Comparison of ENCODE assay signal across 8 cellular contexts in genomic region chr1:103461171-103462105, GRCh38.
DNase-seq lines count a peak whose midpoint lies in the region; ATAC-seq, FAIRE-seq and TF ChIP-seq lines count a peak whose summit lies in the region.

No MANE protein-coding gene starts in this region.

- no peak for TF ChIP-seq EP300 in H1 (IDR thresholded peaks at IDR 0.05; ENCODE audit: borderline replicate concordance in 1 of 2, low read depth in 2 of 2, low read length in 2 of 2)

- H3K9me3 ChIP-seq in DOHH2 (ENCODE audit: control insufficient read depth, insufficient read depth, low read length) (no peaks in the 10 kb centered on the region), H1 (ENCODE audit: insufficient read depth in 2 of 2, low read depth in 1 of 2, low read length in 1 of 2) (no peaks in the 10 kb centered on the region)

- TF ChIP-seq CTCF in DOHH2 (IDR thresholded peaks at IDR 0.05; ENCODE audit: low read depth, low read length, poor library complexity, severe bottlenecking): peak; percentile 58
- peak in 2 of 3 experiments; percentile 14 to 36; a peak in 2 of 4 replicates for TF ChIP-seq CTCF in H1 (IDR thresholded peaks at IDR 0.05; ENCODE audit: control extremely low read depth in 1 of 3, insufficient read depth in 1 of 3, low read depth in 1 of 3, low read length in 3 of 3)
- peak; percentile 55 for TF ChIP-seq CTCF in retinal pigment epithelial cell (conservative IDR thresholded peaks at IDR 0.05; ENCODE audit: low read depth, low read length)

- H4K20me1 ChIP-seq in DOHH2 (ENCODE audit: control insufficient read depth, insufficient read depth, low read depth, low read length): no peaks in the 10 kb centered on the region
- H4K20me1 ChIP-seq in H1 (replicated peaks in 1 of 2; ENCODE audit: control insufficient read depth in 1 of 2, insufficient read depth in 2 of 2, low read length in 2 of 2): no peaks in the 10 kb centered on the region

- no peak overlapping the region for H2BK15ac ChIP-seq in H1 (ENCODE audit: low read length)

- no peak overlapping the region for H3K56ac ChIP-seq in H1 (replicated peaks; ENCODE audit: insufficient read length, low read depth, low read length)

- H3K79me2 ChIP-seq in DOHH2 (ENCODE audit: control insufficient read depth, low read length) (no peaks in the 10 kb centered on the region), H1 (ENCODE audit: control insufficient read depth in 1 of 2, insufficient read depth in 2 of 2, low read length in 2 of 2) (no peaks in the 10 kb centered on the region)

- H3K4me3 ChIP-seq in DOHH2 (ENCODE audit: low read length) (no peak overlapping the region), H1 (ENCODE audit: extremely low read depth in 1 of 4, insufficient read depth in 2 of 4, low read depth in 3 of 4, low read length in 4 of 4) (no peak overlapping the region), retinal pigment epithelial cell (ENCODE audit: low read length) (no peak overlapping the region)

- FAIRE-seq in H1 (lab: Jason Lieb, UNC): no peak

- no peak overlapping the region for H3K18ac ChIP-seq in H1 (ENCODE audit: extremely low read depth, low read length)

- no peak overlapping the region for H2BK120ac ChIP-seq in H1 (replicated peaks; ENCODE audit: low read depth, low read length)

- H4K8ac ChIP-seq in H1 (ENCODE audit: extremely low read depth, insufficient read depth, low read length): no peak overlapping the region

- TF ChIP-seq RAD21 in H1 (IDR thresholded peaks at IDR 0.05 in 1 of 2, conservative IDR thresholded peaks at IDR 0.05 in 1 of 2; ENCODE audit: low read depth in 2 of 2, low read length in 2 of 2): peak in 1 of 2 experiments; percentile 68; a peak in 3 of 4 replicates

- H3K23ac ChIP-seq in H1 (ENCODE audit: insufficient read length): no peak overlapping the region

- H2BK5ac ChIP-seq in H1 (ENCODE audit: low read depth, low read length): no peak overlapping the region

- no peak overlapping the region for H3K14ac ChIP-seq in H1 (ENCODE audit: insufficient read length)

- DNase-seq in NCI-H345 (lab: John Stamatoyannopoulos, UW): peak; percentile 32
- DNase-seq in H1 (ENCODE audit: low read depth in 1 of 2, low spot score in 2 of 2): no peak
- no peak for DNase-seq in retinal pigment epithelial cell (ENCODE audit: low read depth)
- DNase-seq in cerebellum (ENCODE audit: low spot score): no peak
- DNase-seq in stimulated activated CD4-positive, alpha-beta T cell treated with anti-CD3 and anti-CD28 coated beads, Interleukin-4, amount 100 ng/mL, for 4 hours: no peak
- DNase-seq in activated effector memory CD4-positive, alpha-beta T cell treated with anti-CD3 and anti-CD28 coated beads, Interleukin-2, amount 50 U/mL, for 16 hours: no peak

- WGBS in H1 (ENCODE audit: extremely low coverage in 1 of 2, insufficient coverage in 1 of 2, insufficient read length in 1 of 2, insufficient replicate concordance in 2 of 2, low coverage in 1 of 2, low lambda C conversion rate in 2 of 2, missing lambda C conversion rate in 1 of 2), 2 experiments: 96% methylated on average over 1 of the region's 1 CpG; no CpG with 5 or more reads in 1 of the 2 experiments

- no peak overlapping the region for H4K5ac ChIP-seq in H1 (ENCODE audit: insufficient read length, low read depth, low read length)

- CTCF ChIA-PET in H1 (lab: Charles Lee; ENCODE audit: partially characterized antibody): interaction anchor here (0.6 to 1.4 kb wide), 26 partner anchors 9 to 1808 kb away, joined by 3 to 12 read pairs (median 4); partner anchors contain the start of gene COL11A1

- H3K79me1 ChIP-seq in H1 (ENCODE audit: low read depth, low read length): no peaks in the 10 kb centered on the region

- ATAC-seq in GM21723 (IDR thresholded peaks at IDR 0.05; ENCODE audit: unreplicated experiment): peak; percentile 66

- no peak overlapping the region for H2AFZ ChIP-seq in H1 (ENCODE audit: low read length)

- H2BK20ac ChIP-seq in H1 (ENCODE audit: low read length): no peak overlapping the region

- H3K4me2 ChIP-seq in DOHH2 (ENCODE audit: low read length) (no peak overlapping the region), H1 (ENCODE audit: insufficient read depth in 1 of 2, low read depth in 2 of 2, low read length in 2 of 2) (no peak overlapping the region)

- POLR2A ChIA-PET in H1 (lab: Charles Lee; ENCODE audit: partially characterized antibody): no interaction called here

- H3K9ac ChIP-seq in H1 (replicated peaks in 1 of 4; ENCODE audit: extremely low read depth in 1 of 4, low read depth in 3 of 4, low read length in 3 of 4): no peak overlapping the region

- no peaks in the 10 kb centered on the region for H3K36me3 ChIP-seq in DOHH2 (ENCODE audit: control insufficient read depth, low read length)
- H3K36me3 ChIP-seq in H1 (ENCODE audit: control insufficient read depth in 2 of 4, insufficient read depth in 4 of 4, low read length in 3 of 4): no peaks in the 10 kb centered on the region

- 0 out of 2 replicates have a peak, but pooled peaks cover 2% of the 10 kb centered on the region for H3F3A ChIP-seq in DOHH2 (ENCODE audit: control insufficient read depth, insufficient read depth)

- H3K4ac ChIP-seq in H1 (replicated peaks; ENCODE audit: insufficient read length, low read depth, low read length): no peak overlapping the region

- H3K4me1 ChIP-seq in DOHH2 (ENCODE audit: control insufficient read depth, low read length): no peaks in the 10 kb centered on the region
- H3K4me1 ChIP-seq in H1 (replicated peaks in 1 of 4; ENCODE audit: control insufficient read depth in 3 of 4, insufficient read depth in 4 of 4, low read length in 3 of 4): peaks cover 1 to 7% (median 4%) of the 10 kb centered on the region in 4 experiments; a peak in 5 of 7 replicates

- H3K23me2 ChIP-seq in H1 (ENCODE audit: low read depth, low read length): no peaks in the 10 kb centered on the region; the same call in 1 of the 2 replicates

- H4K91ac ChIP-seq in H1 (replicated peaks; ENCODE audit: insufficient read length, low read length): no peak overlapping the region

- no peaks in the 10 kb centered on the region for H3K27me3 ChIP-seq in DOHH2 (ENCODE audit: control insufficient read depth, low read length)
- H3K27me3 ChIP-seq in H1 (replicated peaks in 1 of 4; ENCODE audit: control insufficient read depth in 3 of 4, extremely low read depth in 1 of 4, insufficient read depth in 3 of 4, low read length in 3 of 4): no peaks in the 10 kb centered on the region

- H3K9me2 ChIP-seq in DOHH2 (replicated peaks; ENCODE audit: control insufficient read depth, low read length): no peaks in the 10 kb centered on the region

- H2AK5ac ChIP-seq in H1 (ENCODE audit: low read depth, low read length): no peak overlapping the region

- no peak for TF ChIP-seq POLR2A in H1 (IDR thresholded peaks at IDR 0.05; ENCODE audit: control extremely low read depth in 1 of 2, low read depth in 2 of 2, low read length in 2 of 2)

- no peak overlapping the region for H3K27ac ChIP-seq in DOHH2 (ENCODE audit: low read depth, low read length)
- no peak overlapping the region for H3K27ac ChIP-seq in H1 (ENCODE audit: low read depth, low read length)

- no peak overlapping the region for H2BK12ac ChIP-seq in H1 (ENCODE audit: low read depth, low read length)

TF ChIP-seq in H1, 55 proteins besides CTCF, POLR2A, EP300 and RAD21 (continues in another document):
- TF ChIP-seq BCL11A (IDR thresholded peaks at IDR 0.05; ENCODE audit: low read depth in 2 of 2, low read length in 2 of 2): no peak
- no peak for TF ChIP-seq SRF (IDR thresholded peaks at IDR 0.05; ENCODE audit: low read depth, low read length)
- TF ChIP-seq HDAC2 (IDR thresholded peaks at IDR 0.05; ENCODE audit: borderline replicate concordance in 1 of 2, low read depth in 2 of 2, low read length in 2 of 2): no peak
- no peak for TF ChIP-seq HDAC6 (IDR thresholded peaks at IDR 0.05; ENCODE audit: low read depth, low read length)
- no peak for TF ChIP-seq RNF2 (IDR thresholded peaks at IDR 0.05; ENCODE audit: borderline replicate concordance, low read depth, low read length, missing control alignments, poor library complexity, severe bottlenecking)
- no peak for TF ChIP-seq CEBPB (IDR thresholded peaks at IDR 0.05; ENCODE audit: low read depth, low read length)
- no peak for TF ChIP-seq EZH2 (IDR thresholded peaks at IDR 0.05; ENCODE audit: low read depth, low read length, severe bottlenecking)
- TF ChIP-seq SAP30 (IDR thresholded peaks at IDR 0.05; ENCODE audit: insufficient read depth, insufficient replicate concordance, low read length): no peak
- TF ChIP-seq JUN (IDR thresholded peaks at IDR 0.05; ENCODE audit: low read depth, low read length): no peak
- no peak for TF ChIP-seq NRF1 (IDR thresholded peaks at IDR 0.05; ENCODE audit: low read depth, low read length)
- no peak for TF ChIP-seq ZNF274 (IDR thresholded peaks at IDR 0.05; ENCODE audit: borderline replicate concordance, extremely low read depth, low read length)
